ENCODE assay signal across 2 cellular contexts in the genomic region with DNA sequence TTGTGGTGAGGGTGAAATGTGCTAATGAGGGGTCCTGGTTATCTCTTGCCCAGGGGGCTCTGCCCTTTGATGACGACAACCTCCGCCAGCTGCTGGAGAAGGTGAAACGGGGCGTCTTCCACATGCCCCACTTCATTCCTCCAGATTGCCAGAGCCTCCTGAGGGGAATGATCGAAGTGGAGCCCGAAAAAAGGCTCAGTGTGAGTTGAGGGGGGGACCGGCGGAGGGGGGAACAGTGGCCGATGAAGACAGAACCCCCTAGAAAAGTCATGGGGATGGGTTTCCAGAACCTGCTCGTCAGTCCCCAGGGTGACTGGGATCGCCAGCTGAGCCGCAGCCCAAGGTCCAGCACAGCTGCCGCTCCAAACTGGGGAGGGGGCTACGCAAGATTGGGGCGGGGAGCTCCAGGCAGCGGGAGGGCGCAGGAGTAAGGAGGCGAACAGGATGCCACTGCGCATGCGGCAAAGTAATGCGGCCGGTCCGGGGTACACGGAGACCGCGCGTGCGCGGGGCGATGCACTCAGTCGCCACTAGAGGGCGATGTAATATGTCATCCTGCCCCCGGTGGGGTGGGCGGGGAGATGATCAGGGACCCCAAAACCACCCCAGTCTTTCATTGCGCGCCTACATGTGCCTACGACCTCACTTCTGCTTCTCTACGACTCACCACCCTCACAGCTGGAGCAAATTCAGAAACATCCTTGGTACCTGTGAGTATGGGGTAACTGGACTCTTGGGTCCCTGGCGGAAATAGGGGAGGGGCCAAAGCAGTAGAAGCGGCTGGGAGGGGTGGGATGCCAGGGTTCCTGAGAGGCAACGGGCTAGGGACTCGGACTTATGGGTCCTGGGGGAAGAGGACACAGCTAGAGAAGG.
TF ChIP-seq lines count a peak whose summit lies in the region.

No MANE protein-coding gene starts in this region.

TF ChIP-seq in HEK293T, 16 proteins besides CTCF, POLR2A, EP300 and RAD21:
- TF ChIP-seq LEF1 (IDR thresholded peaks at IDR 0.05; ENCODE audit: borderline replicate concordance) = no peak
- no peak for TF ChIP-seq ELF4 (IDR thresholded peaks at IDR 0.05)
- no peak for TF ChIP-seq FOXK2 (IDR thresholded peaks at IDR 0.05)
- TF ChIP-seq SUZ12 (IDR thresholded peaks at IDR 0.05) = no peak
- no peak for TF ChIP-seq FOXA1 (IDR thresholded peaks at IDR 0.05)
- no peak for TF ChIP-seq CTBP1 (IDR thresholded peaks at IDR 0.05; ENCODE audit: borderline replicate concordance)
- TF ChIP-seq NFRKB (IDR thresholded peaks at IDR 0.05) = no peak
- no peak for TF ChIP-seq FOXM1 (IDR thresholded peaks at IDR 0.05; ENCODE audit: borderline replicate concordance)
- no peak for TF ChIP-seq BHLHE40 (IDR thresholded peaks at IDR 0.05; ENCODE audit: borderline replicate concordance)
- no peak for TF ChIP-seq SP1 (IDR thresholded peaks at IDR 0.05)
- TF ChIP-seq TARDBP (IDR thresholded peaks at IDR 0.05) = no peak
- no peak for TF ChIP-seq L3MBTL2 (conservative IDR thresholded peaks at IDR 0.05)
- TF ChIP-seq, protein P1, sequence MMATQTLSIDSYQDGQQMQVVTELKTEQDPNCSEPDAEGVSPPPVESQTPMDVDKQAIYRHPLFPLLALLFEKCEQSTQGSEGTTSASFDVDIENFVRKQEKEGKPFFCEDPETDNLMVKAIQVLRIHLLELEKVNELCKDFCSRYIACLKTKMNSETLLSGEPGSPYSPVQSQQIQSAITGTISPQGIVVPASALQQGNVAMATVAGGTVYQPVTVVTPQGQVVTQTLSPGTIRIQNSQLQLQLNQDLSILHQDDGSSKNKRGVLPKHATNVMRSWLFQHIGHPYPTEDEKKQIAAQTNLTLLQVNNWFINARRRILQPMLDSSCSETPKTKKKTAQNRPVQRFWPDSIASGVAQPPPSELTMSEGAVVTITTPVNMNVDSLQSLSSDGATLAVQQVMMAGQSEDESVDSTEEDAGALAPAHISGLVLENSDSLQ (IDR thresholded peaks at IDR 0.05) = no peak
- TF ChIP-seq ARNT (IDR thresholded peaks at IDR 0.05) = no peak
- no peak for TF ChIP-seq HDGF (IDR thresholded peaks at IDR 0.05; ENCODE audit: borderline replicate concordance)
- TF ChIP-seq ZNF384 (IDR thresholded peaks at IDR 0.05) = no peak

TF ChIP-seq in K562, 482 proteins besides CTCF, POLR2A, EP300 and RAD21 (continues in another document):
- no peak for TF ChIP-seq HDAC3 (IDR thresholded peaks at IDR 0.05; ENCODE audit: borderline replicate concordance, partially characterized antibody)
- peak; percentile 68 for TF ChIP-seq RBFOX2 (IDR thresholded peaks at IDR 0.05; ENCODE audit: low read depth, low read length)
- TF ChIP-seq SMC3 (conservative IDR thresholded peaks at IDR 0.05; ENCODE audit: insufficient read depth, low read depth, low read length) = peak; percentile 60
- no peak for TF ChIP-seq ZNF512 (tag; IDR thresholded peaks at IDR 0.05)
- TF ChIP-seq FOXK1 (CRISPR knock-in tag; IDR thresholded peaks at IDR 0.05; ENCODE audit: borderline replicate concordance) = no peak
- TF ChIP-seq BCOR (IDR thresholded peaks at IDR 0.05) = no peak
- TF ChIP-seq BHLHE40 (IDR thresholded peaks at IDR 0.05; ENCODE audit: low read length) = no peak
- no peak for TF ChIP-seq RBM14 (IDR thresholded peaks at IDR 0.05; ENCODE audit: borderline replicate concordance, insufficient read depth, low read depth, low read length)
- TF ChIP-seq PHTF2 (CRISPR knock-in tag; IDR thresholded peaks at IDR 0.05) = no peak
- TF ChIP-seq, protein P2, sequence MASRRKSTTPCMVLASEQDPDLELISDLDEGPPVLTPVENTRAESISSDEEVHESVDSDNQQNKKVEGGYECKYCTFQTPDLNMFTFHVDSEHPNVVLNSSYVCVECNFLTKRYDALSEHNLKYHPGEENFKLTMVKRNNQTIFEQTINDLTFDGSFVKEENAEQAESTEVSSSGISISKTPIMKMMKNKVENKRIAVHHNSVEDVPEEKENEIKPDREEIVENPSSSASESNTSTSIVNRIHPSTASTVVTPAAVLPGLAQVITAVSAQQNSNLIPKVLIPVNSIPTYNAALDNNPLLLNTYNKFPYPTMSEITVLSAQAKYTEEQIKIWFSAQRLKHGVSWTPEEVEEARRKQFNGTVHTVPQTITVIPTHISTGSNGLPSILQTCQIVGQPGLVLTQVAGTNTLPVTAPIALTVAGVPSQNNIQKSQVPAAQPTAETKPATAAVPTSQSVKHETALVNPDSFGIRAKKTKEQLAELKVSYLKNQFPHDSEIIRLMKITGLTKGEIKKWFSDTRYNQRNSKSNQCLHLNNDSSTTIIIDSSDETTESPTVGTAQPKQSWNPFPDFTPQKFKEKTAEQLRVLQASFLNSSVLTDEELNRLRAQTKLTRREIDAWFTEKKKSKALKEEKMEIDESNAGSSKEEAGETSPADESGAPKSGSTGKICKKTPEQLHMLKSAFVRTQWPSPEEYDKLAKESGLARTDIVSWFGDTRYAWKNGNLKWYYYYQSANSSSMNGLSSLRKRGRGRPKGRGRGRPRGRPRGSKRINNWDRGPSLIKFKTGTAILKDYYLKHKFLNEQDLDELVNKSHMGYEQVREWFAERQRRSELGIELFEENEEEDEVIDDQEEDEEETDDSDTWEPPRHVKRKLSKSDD (conservative IDR thresholded peaks at IDR 0.05; ENCODE audit: low read length) = no peak
- 0 out of 4 replicates have a peak, but pooled peaks of 1 of the 2 experiments have one; percentile 8 for TF ChIP-seq SIX5 (IDR thresholded peaks at IDR 0.05; ENCODE audit: borderline replicate concordance in 1 of 2, insufficient read depth in 1 of 2, low read depth in 1 of 2, low read length in 2 of 2)
- TF ChIP-seq, protein P3, sequence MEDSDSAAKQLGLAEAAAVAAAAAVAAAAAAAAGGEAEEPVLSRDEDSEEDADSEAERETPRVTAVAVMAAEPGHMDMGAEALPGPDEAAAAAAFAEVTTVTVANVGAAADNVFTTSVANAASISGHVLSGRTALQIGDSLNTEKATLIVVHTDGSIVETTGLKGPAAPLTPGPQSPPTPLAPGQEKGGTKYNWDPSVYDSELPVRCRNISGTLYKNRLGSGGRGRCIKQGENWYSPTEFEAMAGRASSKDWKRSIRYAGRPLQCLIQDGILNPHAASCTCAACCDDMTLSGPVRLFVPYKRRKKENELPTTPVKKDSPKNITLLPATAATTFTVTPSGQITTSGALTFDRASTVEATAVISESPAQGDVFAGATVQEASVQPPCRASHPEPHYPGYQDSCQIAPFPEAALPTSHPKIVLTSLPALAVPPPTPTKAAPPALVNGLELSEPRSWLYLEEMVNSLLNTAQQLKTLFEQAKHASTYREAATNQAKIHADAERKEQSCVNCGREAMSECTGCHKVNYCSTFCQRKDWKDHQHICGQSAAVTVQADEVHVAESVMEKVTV (CRISPR knock-in tag; IDR thresholded peaks at IDR 0.05) = 0 out of 2 replicates have a peak, but pooled peaks have one; percentile 19
- TF ChIP-seq ZNF197 (CRISPR knock-in tag; IDR thresholded peaks at IDR 0.05; ENCODE audit: low read depth) = no peak
- peak; percentile 30; the same call in 1 of the 2 replicates for TF ChIP-seq PHF8 (IDR thresholded peaks at IDR 0.05; ENCODE audit: borderline replicate concordance, low read length)
- peak; percentile 80 for TF ChIP-seq BRD9 (IDR thresholded peaks at IDR 0.05; ENCODE audit: low read depth, partially characterized antibody)
- no peak for TF ChIP-seq JUN (IDR thresholded peaks at IDR 0.05; ENCODE audit: borderline replicate concordance, low read depth, low read length)
- no peak for TF ChIP-seq JUN (CRISPR knock-in tag; IDR thresholded peaks at IDR 0.05; ENCODE audit: borderline replicate concordance)
- TF ChIP-seq KLF13 (tag; IDR thresholded peaks at IDR 0.05; ENCODE audit: borderline replicate concordance, low read depth) = peak; percentile 47; the same call in 1 of the 2 replicates
- TF ChIP-seq, protein P4, sequence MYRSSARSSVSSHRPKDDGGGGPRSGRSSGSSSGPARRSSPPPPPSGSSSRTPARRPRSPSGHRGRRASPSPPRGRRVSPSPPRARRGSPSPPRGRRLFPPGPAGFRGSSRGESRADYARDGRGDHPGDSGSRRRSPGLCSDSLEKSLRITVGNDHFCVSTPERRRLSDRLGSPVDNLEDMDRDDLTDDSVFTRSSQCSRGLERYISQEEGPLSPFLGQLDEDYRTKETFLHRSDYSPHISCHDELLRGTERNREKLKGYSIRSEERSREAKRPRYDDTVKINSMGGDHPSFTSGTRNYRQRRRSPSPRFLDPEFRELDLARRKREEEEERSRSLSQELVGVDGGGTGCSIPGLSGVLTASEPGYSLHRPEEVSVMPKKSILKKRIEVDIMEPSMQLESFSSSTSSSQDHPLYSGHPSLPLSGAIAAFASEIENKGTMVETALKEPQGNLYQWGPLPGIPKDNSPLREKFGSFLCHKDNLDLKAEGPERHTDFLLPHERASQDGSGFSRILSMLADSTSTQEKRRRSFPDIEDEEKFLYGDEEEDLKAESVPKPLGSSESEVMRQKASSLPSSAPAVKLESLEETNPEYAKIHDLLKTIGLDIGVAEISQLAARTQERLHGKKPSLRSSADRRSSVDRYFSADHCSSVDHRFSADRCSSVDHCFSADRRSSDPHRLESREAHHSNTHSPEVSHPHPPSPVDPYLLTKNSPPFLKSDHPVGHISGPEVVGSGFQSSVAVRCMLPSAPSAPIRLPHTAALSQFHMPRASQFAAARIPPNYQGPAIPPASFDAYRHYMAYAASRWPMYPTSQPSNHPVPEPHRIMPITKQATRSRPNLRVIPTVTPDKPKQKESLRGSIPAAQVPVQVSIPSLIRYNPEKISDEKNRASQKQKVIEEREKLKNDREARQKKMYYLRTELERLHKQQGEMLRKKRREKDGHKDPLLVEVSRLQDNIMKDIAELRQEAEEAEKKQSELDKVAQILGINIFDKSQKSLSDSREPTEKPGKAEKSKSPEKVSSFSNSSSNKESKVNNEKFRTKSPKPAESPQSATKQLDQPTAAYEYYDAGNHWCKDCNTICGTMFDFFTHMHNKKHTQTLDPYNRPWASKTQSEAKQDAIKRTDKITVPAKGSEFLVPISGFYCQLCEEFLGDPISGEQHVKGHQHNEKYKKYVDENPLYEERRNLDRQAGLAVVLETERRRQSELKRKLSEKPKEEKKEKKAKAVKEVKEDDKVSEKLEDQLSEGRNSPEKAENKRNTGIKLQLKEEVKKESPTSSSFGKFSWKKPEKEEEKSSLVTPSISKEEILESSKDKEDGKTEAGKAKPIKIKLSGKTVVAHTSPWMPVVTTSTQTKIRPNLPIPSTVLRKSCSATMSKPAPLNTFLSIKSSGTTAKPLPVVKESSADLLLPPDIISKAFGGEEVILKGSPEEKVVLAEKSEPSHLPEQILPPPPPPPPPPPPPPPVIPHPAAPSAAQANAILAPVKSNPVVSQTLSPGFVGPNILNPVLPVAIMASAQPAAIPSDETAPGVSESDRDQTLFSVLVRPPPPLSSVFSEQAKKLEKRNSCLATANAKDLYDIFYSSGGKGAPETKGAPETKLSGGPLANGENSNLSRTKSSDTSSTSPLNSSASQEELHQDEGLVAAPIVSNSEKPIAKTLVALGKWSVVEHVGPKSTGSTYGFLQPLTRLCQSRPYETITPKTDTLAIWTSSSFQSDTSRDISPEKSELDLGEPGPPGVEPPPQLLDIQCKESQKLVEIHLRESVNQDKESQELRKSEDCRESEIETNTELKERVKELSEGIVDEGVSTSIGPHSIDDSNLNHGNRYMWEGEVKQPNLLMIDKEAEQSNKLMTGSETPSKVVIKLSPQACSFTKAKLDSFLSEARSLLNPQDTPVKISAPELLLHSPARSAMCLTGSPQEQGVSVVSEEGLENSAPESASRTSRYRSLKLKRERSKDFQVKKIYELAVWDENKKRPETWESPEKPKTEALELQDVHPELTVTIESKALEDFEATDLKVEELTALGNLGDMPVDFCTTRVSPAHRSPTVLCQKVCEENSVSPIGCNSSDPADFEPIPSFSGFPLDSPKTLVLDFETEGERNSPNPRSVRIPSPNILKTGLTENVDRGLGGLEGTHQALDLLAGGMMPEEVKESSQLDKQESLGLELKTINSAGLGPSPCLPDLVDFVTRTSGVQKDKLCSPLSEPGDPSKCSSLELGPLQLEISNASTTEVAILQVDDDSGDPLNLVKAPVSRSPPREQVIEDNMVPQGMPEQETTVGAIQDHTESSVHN (IDR thresholded peaks at IDR 0.05; ENCODE audit: borderline replicate concordance in 1 of 2, low read depth in 1 of 2) = no peak
- TF ChIP-seq TOE1 (IDR thresholded peaks at IDR 0.05; ENCODE audit: borderline replicate concordance) = peak; percentile 14; the same call in 1 of the 2 replicates
- no peak for TF ChIP-seq TOE1 (CRISPR knock-in tag; IDR thresholded peaks at IDR 0.05; ENCODE audit: borderline replicate concordance, low read depth)
- TF ChIP-seq RNF219 (CRISPR knock-in tag; IDR thresholded peaks at IDR 0.05) = no peak
- no peak for TF ChIP-seq CBX8 (IDR thresholded peaks at IDR 0.05; ENCODE audit: borderline replicate concordance, extremely low read depth, low read depth, low read length, poor library complexity, severe bottlenecking)
- TF ChIP-seq, protein P5, sequence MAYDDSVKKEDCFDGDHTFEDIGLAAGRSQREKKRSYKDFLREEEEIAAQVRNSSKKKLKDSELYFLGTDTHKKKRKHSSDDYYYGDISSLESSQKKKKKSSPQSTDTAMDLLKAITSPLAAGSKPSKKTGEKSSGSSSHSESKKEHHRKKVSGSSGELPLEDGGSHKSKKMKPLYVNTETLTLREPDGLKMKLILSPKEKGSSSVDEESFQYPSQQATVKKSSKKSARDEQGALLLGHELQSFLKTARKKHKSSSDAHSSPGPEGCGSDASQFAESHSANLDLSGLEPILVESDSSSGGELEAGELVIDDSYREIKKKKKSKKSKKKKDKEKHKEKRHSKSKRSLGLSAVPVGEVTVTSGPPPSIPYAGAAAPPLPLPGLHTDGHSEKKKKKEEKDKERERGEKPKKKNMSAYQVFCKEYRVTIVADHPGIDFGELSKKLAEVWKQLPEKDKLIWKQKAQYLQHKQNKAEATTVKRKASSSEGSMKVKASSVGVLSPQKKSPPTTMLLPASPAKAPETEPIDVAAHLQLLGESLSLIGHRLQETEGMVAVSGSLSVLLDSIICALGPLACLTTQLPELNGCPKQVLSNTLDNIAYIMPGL (CRISPR knock-in tag; IDR thresholded peaks at IDR 0.05) = peak; percentile 69; the same call in 1 of the 2 replicates
- TF ChIP-seq SMAD2 (IDR thresholded peaks at IDR 0.05; ENCODE audit: low read depth, low read length) = no peak
- no peak for TF ChIP-seq TRIM28 (IDR thresholded peaks at IDR 0.05)
